8 cellular contexts compared by ENCODE assay signal in genomic region chr3:48716982-48717746, GRCh38. TPM values are rescaled to one million over a fixed set of nuclear protein-coding genes. Genes with fewer than 3 reads are reported as not detected.
DNase-seq lines count a peak whose midpoint lies in the region; ATAC-seq and TF ChIP-seq lines count a peak whose summit lies in the region.

Gene IP6K2, minus strand, starts transcription at chr3:48717221. Its CDS starts 21,930 bp downstream, at chr3:48695291.

- peak within 1 kb of the TSS; percentile 87 for H3K27ac ChIP-seq in RWPE1
- peak within 1 kb of the TSS; percentile 91 for H3K27ac ChIP-seq in fibroblast of lung (ENCODE audit: insufficient read depth, low read length)

- peaks cover 47% of the 10 kb centered on the region for H3K79me2 ChIP-seq in fibroblast of lung (ENCODE audit: control insufficient read depth, insufficient read depth, low read length)

- H4K20me1 ChIP-seq in fibroblast of lung (ENCODE audit: control insufficient read depth, extremely low read depth, insufficient read depth, low read length), result no peaks in the 10 kb centered on the region

- H3K4me2 ChIP-seq in fibroblast of lung (ENCODE audit: extremely low read depth, insufficient read depth, low read length), result peak within 1 kb of the TSS; percentile 72

- H3K27me3 Mint-ChIP-seq in activated T-helper 17 cell treated with anti-CD3 and anti-CD28 coated beads, Interleukin-2, amount 50 U/mL, for 72 hours, result no peaks in the 10 kb centered on the region
- H3K27me3 Mint-ChIP-seq in naive thymus-derived CD8-positive, alpha-beta T cell, result peaks cover 0 to 2% (median 0%) of the 10 kb centered on the region in 5 donors

- H3K4me3 Mint-ChIP-seq in activated T-helper 17 cell treated with anti-CD3 and anti-CD28 coated beads, Interleukin-2, amount 50 U/mL, for 72 hours, result peak within 1 kb of the TSS; percentile 90
- peak within 1 kb of the TSS; percentile 88 to 99 (median 96) for H3K4me3 Mint-ChIP-seq in naive thymus-derived CD8-positive, alpha-beta T cell

- DNase-seq in Daoy (ENCODE audit: low read depth) (peak; percentile 98), GOT3 (lab: John Stamatoyannopoulos, UW) (peak; percentile 86), LNCaP clone FGC (ENCODE audit: low read depth) (peak; percentile 96), RWPE1 (ENCODE audit: low spot score) (peak; percentile 93), fibroblast of lung (ENCODE audit: low read depth in 2 of 2) (peak; percentile 96 to 97)
- DNase-seq in naive thymus-derived CD8-positive, alpha-beta T cell, result peak; percentile 94 to 99 (median 98)
- peak; percentile 96 to 99 (median 96) for DNase-seq in stimulated activated naive CD4-positive, alpha-beta T cell (lab: John Stamatoyannopoulos, UW)

- peaks cover 3% of the 10 kb centered on the region for H3K4me1 ChIP-seq in fibroblast of lung (ENCODE audit: control insufficient read depth, extremely low read depth, insufficient read depth, low read length)

- H3K9me3 ChIP-seq in fibroblast of lung (ENCODE audit: control insufficient read depth, insufficient read depth, low read depth, low read length), result no peaks in the 10 kb centered on the region

- POLR2A ChIA-PET in RWPE1 (lab: Yijun Ruan, JAX; ENCODE audit: low non-redundant PET), result interaction anchor here (0.5 to 0.8 kb wide), 4 partner anchors 10 to 203 kb away, joined by 3 to 4 read pairs (median 3); no protein-coding TSS in a partner anchor
- POLR2A ChIA-PET in naive thymus-derived CD8-positive, alpha-beta T cell (lab: Charles Lee), result interaction anchor here (0.5 to 2.2 kb wide), 15 partner anchors 13 to 805 kb away, joined by 3 to 11 read pairs (median 3); partner anchors contain the start of genes ARIH2, CCDC51, DAG1 and IMPDH2

- peaks cover 3% of the 10 kb centered on the region for H3K9me3 Mint-ChIP-seq in activated T-helper 17 cell treated with anti-CD3 and anti-CD28 coated beads, Interleukin-2, amount 50 U/mL, for 72 hours
- no peaks in the 10 kb centered on the region for H3K9me3 Mint-ChIP-seq in naive thymus-derived CD8-positive, alpha-beta T cell

- peak within 1 kb of the TSS; percentile 92 for H3K9ac ChIP-seq in fibroblast of lung (ENCODE audit: insufficient read depth, low read length)

- H2AFZ ChIP-seq in fibroblast of lung (ENCODE audit: low read length), result peak within 1 kb of the TSS; percentile 95

- TF ChIP-seq CTCF in LNCaP clone FGC (IDR thresholded peaks at IDR 0.05; ENCODE audit: control insufficient read depth, extremely low read depth, insufficient read depth) (no peak), RWPE1 (conservative IDR thresholded peaks at IDR 0.05; ENCODE audit: low read depth) (no peak), fibroblast of lung (conservative IDR thresholded peaks at IDR 0.05 in 1 of 2, IDR thresholded peaks at IDR 0.05 in 1 of 2; ENCODE audit: low read depth in 1 of 2, low read length in 2 of 2) (no peak)

- H3K27ac Mint-ChIP-seq in activated T-helper 17 cell treated with anti-CD3 and anti-CD28 coated beads, Interleukin-2, amount 50 U/mL, for 72 hours, result peak within 1 kb of the TSS; percentile 93
- H3K27ac Mint-ChIP-seq in naive thymus-derived CD8-positive, alpha-beta T cell, result peak within 1 kb of the TSS; percentile 87 to 98 (median 97)

- CTCF ChIA-PET in RWPE1 (lab: Yijun Ruan, JAX), result no interaction called here

- peaks cover 16% of the 10 kb centered on the region for H3K4me1 Mint-ChIP-seq in activated T-helper 17 cell treated with anti-CD3 and anti-CD28 coated beads, Interleukin-2, amount 50 U/mL, for 72 hours
- H3K4me1 Mint-ChIP-seq in naive thymus-derived CD8-positive, alpha-beta T cell, result peaks cover 15 to 47% (median 43%) of the 10 kb centered on the region in 4 donors

- no peaks in the 10 kb centered on the region for H3K27me3 ChIP-seq in fibroblast of lung (ENCODE audit: control insufficient read depth, insufficient read depth, low read length)

- H3K4me3 ChIP-seq in LNCaP clone FGC (ENCODE audit: low read depth, low read length), result peak within 1 kb of the TSS; percentile 94
- peak within 1 kb of the TSS; percentile 66 to 100 (median 80) for H3K4me3 ChIP-seq in fibroblast of lung (replicated peaks in 1 of 4; ENCODE audit: control extremely low read depth in 1 of 4, insufficient read depth in 1 of 4, low read depth in 3 of 4, low read length in 4 of 4)

- no peaks in the 10 kb centered on the region for H3K36me3 ChIP-seq in fibroblast of lung (ENCODE audit: control insufficient read depth, insufficient read depth, low read length)

- ATAC-seq in activated T-helper 17 cell treated with anti-CD3 and anti-CD28 coated beads, Interleukin-2, amount 50 U/mL, for 72 hours (replicated peaks), result peak; percentile 100
- peak; percentile 99 for ATAC-seq in naive thymus-derived CD8-positive, alpha-beta T cell

- peaks cover 50% of the 10 kb centered on the region for H3K36me3 Mint-ChIP-seq in activated T-helper 17 cell treated with anti-CD3 and anti-CD28 coated beads, Interleukin-2, amount 50 U/mL, for 72 hours (ENCODE audit: low read depth)
- H3K36me3 Mint-ChIP-seq in naive thymus-derived CD8-positive, alpha-beta T cell, result peaks cover 4 to 25% (median 8%) of the 10 kb centered on the region in 3 donors

RNA-seq across cellular contexts. Expression of gene IP6K2, which starts in this region (rescaled TPM):
- 38.5 and 41.6 TPM in 2 replicates for total RNA-seq in Daoy (2014; rRNA removed; shearing (Covaris generic))
- total RNA-seq in activated T-helper 17 cell treated with anti-CD3 and anti-CD28 coated beads, Interleukin-2, amount 50 U/mL, for 72 hours, result 10 to 100 TPM; 43.4 to 51.1 TPM
- 40.3 and 53.5 TPM in 2 replicates for total RNA-seq in fibroblast of lung
- polyA plus RNA-seq in fibroblast of lung, result 58.9 and 64.1 TPM in 2 replicates
- polyA plus RNA-seq in fibroblast of lung (2012), result 47.5 and 52.1 TPM in 2 replicates
- 35.9 and 43.2 TPM in 2 replicates for polyA minus RNA-seq in fibroblast of lung (ENCODE audit: low replicate concordance)
- total RNA-seq in naive thymus-derived CD8-positive, alpha-beta T cell, result 10 to 100 TPM; 88.1 to 91.5 TPM
- polyA plus RNA-seq in naive thymus-derived CD8-positive, alpha-beta T cell, result 10 to 100 TPM; 46.4 to 58.8 (median 51.4) TPM

Comparison
In these comparisons a context has a peak if more than half of its experiments do, and no peak if none do; other contexts are left out.
1. Peak in every context shown above with its lines: DNase-seq, ATAC-seq, H3K4me3 ChIP-seq and H3K27ac ChIP-seq.